Comparison of ENCODE assay signal across 34 cellular contexts in genomic region chrX:15163131-15163530, GRCh38.
"Had no signal": no experiment of that assay in that cellular context is flagged by ENCODE, and none has a peak within 500 bp of the region (broad histone marks: within the 10 kb centered on the region; RNA-seq: fewer than 3 reads in every experiment).

No MANE protein-coding gene starts in this region.

- H3K36me3 ChIP-seq: ascending aorta, brain microvascular endothelial cell, esophagus muscularis mucosa, gastrocnemius medialis, heart left ventricle, WERI-Rb-1 had no signal

- H3K27me3 Mint-ChIP-seq: activated B cell treated with CpG ODN at 0.5 μM for 24 hours; activated CD8-positive, alpha-beta T cell treated with anti-CD3 and anti-CD28 coated beads for 36 hours; activated naive CD4-positive, alpha-beta T cell treated with anti-CD3 and anti-CD28 coated beads, Interleukin-2, amount 10 ng/mL, durations not matched to agents 7 days and 5 days; activated naive CD8-positive, alpha-beta T cell treated with anti-CD3 and anti-CD28 coated beads, Interleukin-2, amount 10 ng/mL, durations not matched to agents 7 days and 5 days; central memory CD8-positive, alpha-beta T cell; effector memory CD8-positive, alpha-beta T cell; T-helper 17 cell had no signal

- FAIRE-seq: bronchial epithelial cell had no signal

- H3K9me3 Mint-ChIP-seq: activated B cell treated with CpG ODN at 0.5 μM for 24 hours; effector memory CD8-positive, alpha-beta T cell; T-helper 2 cell treated with Interferon-gamma antibody and Interleukin-4, amounts not matched to agents 5 μg/mL and 100 μg/mL, for 36 hours had no signal

- H3K27ac ChIP-seq: ascending aorta, brain microvascular endothelial cell, esophagus muscularis mucosa, foreskin keratinocyte, gastrocnemius medialis, heart left ventricle, WERI-Rb-1 had no signal

- H3K4me3 Mint-ChIP-seq: activated B cell treated with CpG ODN at 0.5 μM for 24 hours; activated CD8-positive, alpha-beta T cell treated with anti-CD3 and anti-CD28 coated beads for 36 hours; activated naive CD4-positive, alpha-beta T cell treated with anti-CD3 and anti-CD28 coated beads, Interleukin-2, amount 10 ng/mL, durations not matched to agents 7 days and 5 days; activated naive CD8-positive, alpha-beta T cell treated with anti-CD3 and anti-CD28 coated beads, Interleukin-2, amount 10 ng/mL, durations not matched to agents 7 days and 5 days; activated T-cell treated with anti-CD3 and anti-CD28 coated beads, Interleukin-2, amount 50 U/mL, for 72 hours; central memory CD8-positive, alpha-beta T cell; effector memory CD8-positive, alpha-beta T cell; T-helper 17 cell; T-helper 2 cell treated with Interferon-gamma antibody and Interleukin-4, amounts not matched to agents 5 μg/mL and 100 μg/mL, for 36 hours had no signal

- DNase-seq: activated B cell treated with CpG ODN at 0.5 μM for 24 hours; activated CD4-positive, alpha-beta T cell treated with anti-CD3 and anti-CD28 coated beads for 48 hours; activated CD4-positive, alpha-beta T cell treated with anti-CD3 and anti-CD28 coated beads, Interleukin-2, amount 50 U/mL, for 1 hour; activated CD4-positive, alpha-beta T cell treated with anti-CD3 and anti-CD28 coated beads, Interleukin-2, amount 50 U/mL, for 48 hours; activated CD8-positive, alpha-beta memory T cell treated with anti-CD3 and anti-CD28 coated beads for 24 hours; activated CD8-positive, alpha-beta memory T cell treated with anti-CD3 and anti-CD28 coated beads, Interleukin-2, amount 50 U/mL, for 4 hours; activated CD8-positive, alpha-beta T cell treated with anti-CD3 and anti-CD28 coated beads for 36 hours; activated gamma-delta T cell; activated naive CD4-positive, alpha-beta T cell; activated naive CD4-positive, alpha-beta T cell treated with anti-CD3 and anti-CD28 coated beads, Interleukin-2, amount 10 ng/mL, durations not matched to agents 7 days and 5 days; activated naive CD8-positive, alpha-beta T cell treated with anti-CD3 and anti-CD28 coated beads, Interleukin-2, amount 10 ng/mL, durations not matched to agents 7 days and 5 days; activated T-cell treated with anti-CD3 and anti-CD28 coated beads, Interleukin-2, amount 50 U/mL, for 1 hour; activated T-cell treated with anti-CD3 and anti-CD28 coated beads, Interleukin-2, amount 50 U/mL, for 72 hours; brain microvascular endothelial cell; cortex of kidney; dermis blood vessel endothelial cell; effector CD4-positive, alpha-beta T cell; effector memory CD8-positive, alpha-beta T cell; erythroblast; foreskin keratinocyte; gastrocnemius medialis; glutamatergic neuron; heart left ventricle; T-helper 1 cell; T-helper 17 cell; T1000; WERI-Rb-1 had no signal

- H3K9me3 ChIP-seq: ascending aorta, esophagus muscularis mucosa, gastrocnemius medialis had no signal

- H3K4me1 ChIP-seq: ascending aorta, esophagus muscularis mucosa, foreskin keratinocyte, gastrocnemius medialis, heart left ventricle had no signal

- ATAC-seq: activated CD4-positive, CD25-positive, alpha-beta regulatory T cell treated with anti-CD3 and anti-CD28 coated beads, Interleukin-2, amount 50 U/mL, for 24 hours; activated CD8-positive, alpha-beta T cell treated with anti-CD3 and anti-CD28 coated beads for 36 hours; activated naive CD4-positive, alpha-beta T cell treated with anti-CD3 and anti-CD28 coated beads, Interleukin-2, amount 50 U/mL, for 72 hours; activated T-cell treated with anti-CD3 and anti-CD28 coated beads, Interleukin-2, amount 50 U/mL, for 72 hours; effector memory CD8-positive, alpha-beta T cell; foreskin keratinocyte; gastrocnemius medialis; heart left ventricle; T-helper 17 cell had no signal

- H3K4me3 ChIP-seq: ascending aorta, esophagus muscularis mucosa, gastrocnemius medialis, heart left ventricle had no signal

- H3K27me3 ChIP-seq: ascending aorta, brain microvascular endothelial cell, esophagus muscularis mucosa, foreskin keratinocyte, gastrocnemius medialis, heart left ventricle had no signal

- H3K27ac Mint-ChIP-seq: activated B cell treated with CpG ODN at 0.5 μM for 24 hours; activated CD8-positive, alpha-beta T cell treated with anti-CD3 and anti-CD28 coated beads for 36 hours; activated naive CD4-positive, alpha-beta T cell treated with anti-CD3 and anti-CD28 coated beads, Interleukin-2, amount 10 ng/mL, durations not matched to agents 7 days and 5 days; activated naive CD4-positive, alpha-beta T cell treated with anti-CD3 and anti-CD28 coated beads, Interleukin-2, amount 50 U/mL, for 72 hours; activated naive CD8-positive, alpha-beta T cell treated with anti-CD3 and anti-CD28 coated beads, Interleukin-2, amount 10 ng/mL, durations not matched to agents 7 days and 5 days; activated T-cell treated with anti-CD3 and anti-CD28 coated beads, Interleukin-2, amount 50 U/mL, for 72 hours; effector memory CD8-positive, alpha-beta T cell; T-helper 17 cell; T-helper 2 cell treated with Interferon-gamma antibody and Interleukin-4, amounts not matched to agents 5 μg/mL and 100 μg/mL, for 36 hours had no signal
